In the genomic region with DNA sequence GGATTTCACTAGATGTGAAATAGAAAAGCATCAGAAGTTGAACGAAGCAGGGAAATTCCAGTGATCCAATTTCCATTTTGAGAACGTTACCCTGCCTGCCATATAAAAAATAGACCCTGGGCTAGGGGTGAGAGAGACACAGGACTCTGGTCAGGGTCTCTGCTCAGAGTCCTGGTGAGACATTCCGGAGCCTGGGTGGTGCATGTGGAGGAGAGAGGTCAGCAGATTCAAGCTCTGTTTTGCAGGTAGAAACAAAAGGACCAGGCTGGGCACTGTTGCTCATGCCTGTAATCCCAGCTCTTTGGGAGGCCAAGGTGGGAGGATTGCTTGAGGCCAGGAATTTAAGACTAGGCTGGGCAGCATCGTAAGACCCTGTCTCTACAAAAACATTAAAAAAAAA, we compare ENCODE assay signal across 13 cellular contexts. TPM values are rescaled to one million over a fixed set of nuclear protein-coding genes. Genes with fewer than 3 reads are reported as not detected.
DNase-seq lines count a peak whose midpoint lies in the region; ATAC-seq, FAIRE-seq and TF ChIP-seq lines count a peak whose summit lies in the region.
"Had no signal": no experiment of that assay in that cellular context is flagged by ENCODE, and none has a peak within 500 bp of the region (broad histone marks: within the 10 kb centered on the region; RNA-seq: fewer than 3 reads in every experiment).

No MANE protein-coding gene starts in this region.

- no peak for ATAC-seq in activated naive CD8-positive, alpha-beta T cell treated with anti-CD3 and anti-CD28 coated beads, Interleukin-2, amount 50 U/mL, for 24 hours
- ATAC-seq in lower lobe of right lung (no peak), HG03280 (IDR thresholded peaks at IDR 0.05; ENCODE audit: unreplicated experiment) (no peak)
- ATAC-seq in stimulated activated memory B cell treated with anti-CD40 and anti-IgM and Interleukin-4, amounts not matched to agents 10 μg/mL and 1 μg/mL and 100 μg/mL, for 72 hours: no peak
- ATAC-seq: esophagus mucosa, HCT116 had no signal

- H3K4me1 ChIP-seq in lower lobe of right lung: peaks cover 79% of the 10 kb centered on the region

- peak; percentile 31 for FAIRE-seq in HTR-8/SVneo (lab: Jason Lieb, UNC)

- no peaks in the 10 kb centered on the region for H3K9me3 Mint-ChIP-seq in activated naive CD8-positive, alpha-beta T cell treated with anti-CD3 and anti-CD28 coated beads, Interleukin-2, amount 50 U/mL, for 24 hours
- H3K9me3 Mint-ChIP-seq in stimulated activated memory B cell treated with anti-CD40 and anti-IgM and Interleukin-4, amounts not matched to agents 10 μg/mL and 1 μg/mL and 100 μg/mL, for 72 hours: no peaks in the 10 kb centered on the region
- H3K9me3 Mint-ChIP-seq: central memory CD8-positive, alpha-beta T cell had no signal

- no peak overlapping the region for H3K4me3 Mint-ChIP-seq in activated naive CD8-positive, alpha-beta T cell treated with anti-CD3 and anti-CD28 coated beads, Interleukin-2, amount 50 U/mL, for 24 hours
- H3K4me3 Mint-ChIP-seq in stimulated activated memory B cell treated with anti-CD40 and anti-IgM and Interleukin-4, amounts not matched to agents 10 μg/mL and 1 μg/mL and 100 μg/mL, for 72 hours: peak overlapping the region; percentile 78
- H3K4me3 Mint-ChIP-seq: central memory CD8-positive, alpha-beta T cell had no signal

- peaks cover 41% of the 10 kb centered on the region for H3K4me1 Mint-ChIP-seq in activated naive CD8-positive, alpha-beta T cell treated with anti-CD3 and anti-CD28 coated beads, Interleukin-2, amount 50 U/mL, for 24 hours
- H3K4me1 Mint-ChIP-seq in stimulated activated memory B cell treated with anti-CD40 and anti-IgM and Interleukin-4, amounts not matched to agents 10 μg/mL and 1 μg/mL and 100 μg/mL, for 72 hours: peaks cover 35% of the 10 kb centered on the region

- no peaks in the 10 kb centered on the region for H3K9me3 ChIP-seq in lower lobe of right lung

- H3K27ac ChIP-seq in lower lobe of right lung: peak overlapping the region; percentile 77

- no peaks in the 10 kb centered on the region for H3K27me3 Mint-ChIP-seq in activated naive CD8-positive, alpha-beta T cell treated with anti-CD3 and anti-CD28 coated beads, Interleukin-2, amount 50 U/mL, for 24 hours
- H3K27me3 Mint-ChIP-seq in stimulated activated memory B cell treated with anti-CD40 and anti-IgM and Interleukin-4, amounts not matched to agents 10 μg/mL and 1 μg/mL and 100 μg/mL, for 72 hours: no peaks in the 10 kb centered on the region
- H3K27me3 Mint-ChIP-seq: central memory CD8-positive, alpha-beta T cell had no signal

- DNase-seq in HTR-8/SVneo (ENCODE audit: insufficient read length, low spot score): no peak
- DNase-seq in activated naive CD8-positive, alpha-beta T cell treated with anti-CD3 and anti-CD28 coated beads, Interleukin-2, amount 50 U/mL, for 24 hours: no peak
- no peak for DNase-seq in lower lobe of right lung
- DNase-seq in hepatic stellate cell (ENCODE audit: low spot score): no peak
- no peak for DNase-seq in AG08395 (ENCODE audit: low spot score)
- DNase-seq in activated effector memory CD4-positive, alpha-beta T cell treated with anti-CD3 and anti-CD28 coated beads, Interleukin-2, amount 50 U/mL, for 16 hours: no peak
- DNase-seq: NCI-H187 treated with DMSO at 0.1 percent for 48 hours, SW 1271 had no signal

- H3K4me3 ChIP-seq in lower lobe of right lung: peak overlapping the region; percentile 23

- no peak for TF ChIP-seq CTCF in lower lobe of right lung (IDR thresholded peaks at IDR 0.05)

- H3K36me3 Mint-ChIP-seq in activated naive CD8-positive, alpha-beta T cell treated with anti-CD3 and anti-CD28 coated beads, Interleukin-2, amount 50 U/mL, for 24 hours (ENCODE audit: low read depth): no peaks in the 10 kb centered on the region
- peaks cover 20% of the 10 kb centered on the region for H3K36me3 Mint-ChIP-seq in stimulated activated memory B cell treated with anti-CD40 and anti-IgM and Interleukin-4, amounts not matched to agents 10 μg/mL and 1 μg/mL and 100 μg/mL, for 72 hours

- H3K27ac Mint-ChIP-seq in activated naive CD8-positive, alpha-beta T cell treated with anti-CD3 and anti-CD28 coated beads, Interleukin-2, amount 50 U/mL, for 24 hours: peak overlapping the region; percentile 23
- no peak overlapping the region for H3K27ac Mint-ChIP-seq in stimulated activated memory B cell treated with anti-CD40 and anti-IgM and Interleukin-4, amounts not matched to agents 10 μg/mL and 1 μg/mL and 100 μg/mL, for 72 hours

- intact Hi-C loops in lower lobe of right lung (cut with DNase I): no loop called here

- no peaks in the 10 kb centered on the region for H3K27me3 ChIP-seq in lower lobe of right lung (ENCODE audit: low read depth)

- no peaks in the 10 kb centered on the region for H3K36me3 ChIP-seq in lower lobe of right lung

RNA-seq across cellular contexts. Expression of gene PKIG, which starts 17.9 kb away (rescaled TPM):
- 61.6 TPM for total RNA-seq in lower lobe of right lung

RNA-seq across cellular contexts. Expression of gene ADA, which starts 51.2 kb away (rescaled TPM):
- total RNA-seq in lower lobe of right lung: 7.7 TPM
